Comparison of ENCODE assay signal across 8 cellular contexts in genomic region chr22:46057762-46058420, GRCh38.
DNase-seq lines count a peak whose midpoint lies in the region; ATAC-seq and TF ChIP-seq lines count a peak whose summit lies in the region.

No MANE protein-coding gene starts in this region.

- peak overlapping the region; percentile 81 for H3K27ac Mint-ChIP-seq in activated CD8-positive, alpha-beta T cell treated with anti-CD3 and anti-CD28 coated beads for 36 hours

- no peak for TF ChIP-seq CTCF in LNCaP clone FGC (IDR thresholded peaks at IDR 0.05; ENCODE audit: control insufficient read depth, extremely low read depth, insufficient read depth)
- no peak for TF ChIP-seq CTCF in activated CD8-positive, alpha-beta T cell treated with anti-CD3 and anti-CD28 coated beads for 36 hours (IDR thresholded peaks at IDR 0.05)
- no peak for TF ChIP-seq CTCF in foreskin keratinocyte (conservative IDR thresholded peaks at IDR 0.05)

- peak; percentile 82 for ATAC-seq in GM21447 (IDR thresholded peaks at IDR 0.05; ENCODE audit: unreplicated experiment)
- peak; percentile 75 for ATAC-seq in activated CD8-positive, alpha-beta T cell treated with anti-CD3 and anti-CD28 coated beads for 36 hours
- ATAC-seq in foreskin keratinocyte, result no peak
- no peak for ATAC-seq in HG03095 (IDR thresholded peaks at IDR 0.05; ENCODE audit: unreplicated experiment)

- H3K4me2 ChIP-seq in skeletal muscle satellite cell (ENCODE audit: low read length), result peak overlapping the region; percentile 99

- DNase-seq in EH (ENCODE audit: low read depth), result peak; percentile 85
- no peak for DNase-seq in LNCaP clone FGC (ENCODE audit: low read depth)
- DNase-seq in activated CD8-positive, alpha-beta T cell treated with anti-CD3 and anti-CD28 coated beads for 36 hours, result peak; percentile 50
- DNase-seq in foreskin keratinocyte, result no peak
- DNase-seq in kidney glomerular epithelial cell (lab: John Stamatoyannopoulos, UW), result no peak

- H3K4me3 Mint-ChIP-seq in activated CD8-positive, alpha-beta T cell treated with anti-CD3 and anti-CD28 coated beads for 36 hours, result peak overlapping the region; percentile 32

- H3K36me3 ChIP-seq in skeletal muscle satellite cell (ENCODE audit: insufficient read depth, low read length), result peaks cover 8% of the 10 kb centered on the region

- peaks cover 32% of the 10 kb centered on the region for H3K4me1 ChIP-seq in foreskin keratinocyte
- peaks cover 82% of the 10 kb centered on the region for H3K4me1 ChIP-seq in skeletal muscle satellite cell (ENCODE audit: control insufficient read depth, insufficient read depth, low read length)

- peak overlapping the region; percentile 94 for H3K9ac ChIP-seq in skeletal muscle satellite cell (ENCODE audit: low read depth, low read length)

- intact Hi-C loops in activated CD8-positive, alpha-beta T cell treated with anti-CD3 and anti-CD28 coated beads for 36 hours (cut with micrococcal nuclease), result no loop called here

- POLR2A ChIA-PET in activated CD8-positive, alpha-beta T cell treated with anti-CD3 and anti-CD28 coated beads for 36 hours (lab: Charles Lee), result interaction anchor here (1.4 to 3.3 kb wide), 2 partner anchors 22 to 45 kb away, joined by 4 to 11 read pairs; no protein-coding TSS in a partner anchor

- H3K27me3 ChIP-seq in foreskin keratinocyte, result no peaks in the 10 kb centered on the region
- H3K27me3 ChIP-seq in skeletal muscle satellite cell (ENCODE audit: control insufficient read depth, insufficient read depth, low read length), result no peaks in the 10 kb centered on the region

- H3K27me3 Mint-ChIP-seq in activated CD8-positive, alpha-beta T cell treated with anti-CD3 and anti-CD28 coated beads for 36 hours, result peaks cover 4% of the 10 kb centered on the region

- no peaks in the 10 kb centered on the region for H3K9me3 ChIP-seq in skeletal muscle satellite cell (replicated peaks; ENCODE audit: low read length)

- peaks cover 38% of the 10 kb centered on the region for H3K4me1 Mint-ChIP-seq in activated CD8-positive, alpha-beta T cell treated with anti-CD3 and anti-CD28 coated beads for 36 hours (ENCODE audit: low read depth)

- H3K36me3 Mint-ChIP-seq in activated CD8-positive, alpha-beta T cell treated with anti-CD3 and anti-CD28 coated beads for 36 hours (ENCODE audit: low read depth), result peaks cover 4% of the 10 kb centered on the region

- H3K9me3 Mint-ChIP-seq in activated CD8-positive, alpha-beta T cell treated with anti-CD3 and anti-CD28 coated beads for 36 hours, result no peaks in the 10 kb centered on the region

- H3K27ac ChIP-seq in foreskin keratinocyte, result peak overlapping the region; percentile 69

- H3K4me3 ChIP-seq in LNCaP clone FGC (ENCODE audit: low read depth, low read length), result peak overlapping the region; percentile 59
- peak overlapping the region; percentile 87 for H3K4me3 ChIP-seq in skeletal muscle satellite cell (ENCODE audit: low read length)

- CTCF ChIA-PET in activated CD8-positive, alpha-beta T cell treated with anti-CD3 and anti-CD28 coated beads for 36 hours (lab: Charles Lee), result interaction anchor here (1.0 to 1.8 kb wide), 4 partner anchors 10 to 69 kb away, joined by 3 to 4 read pairs (median 3); no protein-coding TSS in a partner anchor

Comparison
In these comparisons a context has a peak if more than half of its experiments do, and no peak if none do; other contexts are left out.
1. DNase-seq: peak in EH (single experiment) and activated CD8-positive, alpha-beta T cell treated with anti-CD3 and anti-CD28 coated beads for 36 hours (single experiment); none in LNCaP clone FGC (single experiment), foreskin keratinocyte (0 of 2) and kidney glomerular epithelial cell (single experiment).
2. ATAC-seq: peak in GM21447 (single experiment) and activated CD8-positive, alpha-beta T cell treated with anti-CD3 and anti-CD28 coated beads for 36 hours (single experiment); none in foreskin keratinocyte (single experiment) and HG03095 (single experiment).